In the genomic region with DNA sequence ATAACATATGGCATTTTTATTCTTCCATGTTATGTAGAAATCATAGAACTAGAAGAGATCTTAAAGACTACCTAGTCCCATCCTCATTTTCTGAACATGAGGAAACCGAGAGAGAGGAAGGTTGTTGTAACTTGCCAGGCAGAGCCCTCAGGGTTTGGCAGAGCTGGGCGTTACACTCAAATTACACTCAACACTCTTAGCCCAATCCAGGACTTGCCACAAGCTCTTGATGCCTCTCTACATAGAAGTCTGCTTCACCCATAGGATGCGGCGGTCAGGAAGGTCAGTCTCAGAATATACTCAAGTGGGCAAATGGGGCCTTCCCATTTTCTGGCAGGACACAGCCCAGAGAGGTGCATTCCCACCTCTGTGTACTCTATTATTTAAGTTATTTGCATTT, we compare ENCODE assay signal across 20 cellular contexts.
DNase-seq lines count a peak whose midpoint lies in the region; ATAC-seq and TF ChIP-seq lines count a peak whose summit lies in the region.
"Had no signal": no experiment of that assay in that cellular context is flagged by ENCODE, and none has a peak within 500 bp of the region (broad histone marks: within the 10 kb centered on the region; RNA-seq: fewer than 3 reads in every experiment).

No MANE protein-coding gene starts in this region.

- in situ Hi-C loops in gastrocnemius medialis (cut with MboI; ENCODE audit: low sequenced_read_pairs in 4 of 4) = no loop called here

- H3K4me2 ChIP-seq in hepatocyte = no peak overlapping the region

- H3K27me3 ChIP-seq in hepatocyte (no peaks in the 10 kb centered on the region), gastrocnemius medialis (no peaks in the 10 kb centered on the region)
- H3K27me3 ChIP-seq: body of pancreas had no signal

- no peaks in the 10 kb centered on the region for H3K79me2 ChIP-seq in hepatocyte

- H3K4me3 ChIP-seq in SK-N-MC = no peak overlapping the region
- H3K4me3 ChIP-seq in hepatocyte = no peak overlapping the region
- peak overlapping the region in 1 of 4 donors; percentile 1 for H3K4me3 ChIP-seq in gastrocnemius medialis
- H3K4me3 ChIP-seq: body of pancreas, prostate gland had no signal

- H3K27ac ChIP-seq in SK-N-MC = peak overlapping the region; percentile 59; the same call in 1 of the 2 replicates
- peak overlapping the region; percentile 96 for H3K27ac ChIP-seq in hepatocyte
- peak overlapping the region; percentile 72 to 84 (median 80) for H3K27ac ChIP-seq in gastrocnemius medialis
- H3K27ac ChIP-seq: prostate gland had no signal

- H3K4me1 ChIP-seq in hepatocyte (ENCODE audit: insufficient read depth) = peaks cover 51% of the 10 kb centered on the region
- peaks cover 36 to 43% of the 10 kb centered on the region in 2 donors for H3K4me1 ChIP-seq in gastrocnemius medialis

- WGBS in hepatocyte (ENCODE audit: low lambda C conversion rate, missing lambda C conversion rate) = 89% methylated on average over 4 of the region's 4 CpGs

- no peak overlapping the region for H3K9ac ChIP-seq in SK-N-MC (ENCODE audit: insufficient read length)

- intact Hi-C loops in gastrocnemius medialis (cut with DNase I; ENCODE audit: low total_unique reads) = loop anchor here (1.0 kb wide), 1 partner anchor 37 kb away; no protein-coding TSS in a partner anchor

- no peaks in the 10 kb centered on the region for H4K20me1 ChIP-seq in hepatocyte (ENCODE audit: insufficient read depth, poor library complexity, severe bottlenecking)

- peak; percentile 90 for DNase-seq in DMS79 treated with DMSO at 0.1 percent for 48 hours (lab: John Stamatoyannopoulos, UW)
- DNase-seq in SK-N-MC (ENCODE audit: low read depth, low spot score) = no peak
- no peak for DNase-seq in hepatocyte (ENCODE audit: low spot score)
- peak; percentile 61 to 86 for DNase-seq in gastrocnemius medialis
- DNase-seq in activated effector memory CD4-positive, alpha-beta T cell treated with Interleukin-2 at 50 U/mL for 16 hours = no peak
- no peak for DNase-seq in retina
- no peak for DNase-seq in globus pallidus (ENCODE audit: low spot score)
- DNase-seq: activated CD4-positive, alpha-beta T cell treated with anti-CD3 and anti-CD28 coated beads, Interleukin-2, amount 50 U/mL, for 4 hours; activated naive CD4-positive, alpha-beta T cell treated with anti-CD3 and anti-CD28 coated beads, Interleukin-2, amount 10 ng/mL, durations not matched to agents 7 days and 5 days; AML-193; body of pancreas; Caco-2; Karpas-422; left colon; naive B cell; NCI-H1436 treated with DMSO at 0.1 percent for 48 hours; NCI-H526 treated with DMSO at 0.1 percent for 48 hours; OCI-M1 had no signal

- no peaks in the 10 kb centered on the region for H3K9me2 ChIP-seq in hepatocyte (replicated peaks; ENCODE audit: insufficient read depth)

- H3K36me3 ChIP-seq in SK-N-MC (ENCODE audit: insufficient read depth, low read length) (no peaks in the 10 kb centered on the region), hepatocyte (replicated peaks; ENCODE audit: insufficient read depth, low read depth) (no peaks in the 10 kb centered on the region), gastrocnemius medialis (no peaks in the 10 kb centered on the region)
- H3K36me3 ChIP-seq: prostate gland had no signal

- H2AFZ ChIP-seq in hepatocyte = no peak overlapping the region

- ATAC-seq in gastrocnemius medialis (peak; percentile 83 to 84), GM18868 (IDR thresholded peaks at IDR 0.05; ENCODE audit: unreplicated experiment) (no peak)
- ATAC-seq: left colon had no signal

- H3K9me3 ChIP-seq in SK-N-MC (ENCODE audit: low read depth, low read length) (no peaks in the 10 kb centered on the region), hepatocyte (ENCODE audit: low read depth) (no peaks in the 10 kb centered on the region), gastrocnemius medialis (no peaks in the 10 kb centered on the region)
- H3K9me3 ChIP-seq: body of pancreas, Caco-2, prostate gland had no signal

- TF ChIP-seq POLR2A in gastrocnemius medialis (IDR thresholded peaks at IDR 0.05) = peak in 1 of 2 donors; percentile 23

- TF ChIP-seq CTCF in hepatocyte (IDR thresholded peaks at IDR 0.05; ENCODE audit: poor library complexity) (no peak), gastrocnemius medialis (IDR thresholded peaks at IDR 0.05 in 4 of 5, conservative IDR thresholded peaks at IDR 0.05 in 1 of 5) (no peak)

Comparison
In these comparisons a context has a peak if more than half of its experiments do, and no peak if none do; other contexts are left out.
1. DNase-seq: peak in DMS79 treated with DMSO at 0.1 percent for 48 hours (single experiment) and gastrocnemius medialis (2 of 2); none in SK-N-MC (single experiment), hepatocyte (single experiment), activated effector memory CD4-positive, alpha-beta T cell treated with Interleukin-2 at 50 U/mL for 16 hours (single experiment), retina (single experiment) and globus pallidus (single experiment).
2. Peak in every context shown above with its lines, with median percentiles within 50 percentile points of each other: H3K27ac ChIP-seq.